Comparison of ENCODE assay signal across 19 cellular contexts in genomic region chr3:188119846-188120245, GRCh38. TPM values are rescaled to one million over a fixed set of nuclear protein-coding genes. Genes with fewer than 3 reads are reported as not detected.
DNase-seq lines count a peak whose midpoint lies in the region; ATAC-seq, FAIRE-seq and TF ChIP-seq lines count a peak whose summit lies in the region.
"Had no signal": no experiment of that assay in that cellular context is flagged by ENCODE, and none has a peak within 500 bp of the region (broad histone marks: within the 10 kb centered on the region; RNA-seq: fewer than 3 reads in every experiment).

No MANE protein-coding gene starts in this region.

- H3K36me3 ChIP-seq in GM23338 (ENCODE audit: insufficient read depth) = no peaks in the 10 kb centered on the region; the same call in 1 of the 2 replicates
- no peaks in the 10 kb centered on the region for H3K36me3 ChIP-seq in H1 (ENCODE audit: control insufficient read depth in 2 of 4, insufficient read depth in 4 of 4, low read length in 3 of 4)
- no peaks in the 10 kb centered on the region for H3K36me3 ChIP-seq in heart right ventricle
- no peaks in the 10 kb centered on the region for H3K36me3 ChIP-seq in brain microvascular endothelial cell (replicated peaks)
- H3K36me3 ChIP-seq: BLaER1 had no signal

- H3K4ac ChIP-seq in H1 (replicated peaks; ENCODE audit: insufficient read length, low read depth, low read length) = no peak overlapping the region

- H3K27ac ChIP-seq in GM23338 (ENCODE audit: low read depth) (no peak overlapping the region), H1 (ENCODE audit: low read depth, low read length) (no peak overlapping the region), heart right ventricle (no peak overlapping the region), brain microvascular endothelial cell (no peak overlapping the region)
- H3K27ac ChIP-seq: BLaER1 had no signal

- no peaks in the 10 kb centered on the region for H3K79me1 ChIP-seq in H1 (ENCODE audit: low read depth, low read length)

- H3K79me2 ChIP-seq in GM23338 (replicated peaks; ENCODE audit: insufficient read depth) = no peaks in the 10 kb centered on the region
- no peaks in the 10 kb centered on the region for H3K79me2 ChIP-seq in H1 (ENCODE audit: control insufficient read depth in 1 of 2, insufficient read depth in 2 of 2, low read length in 2 of 2)

- peaks cover 2% of the 10 kb centered on the region for H3K27me3 Mint-ChIP-seq in GM23338 (ENCODE audit: insufficient read depth, low read depth, poor library complexity)
- H3K27me3 Mint-ChIP-seq in WTC11 (ENCODE audit: low read depth) = no peaks in the 10 kb centered on the region; the same call in 1 of the 2 replicates
- peaks cover 18% of the 10 kb centered on the region for H3K27me3 Mint-ChIP-seq in stimulated activated memory B cell treated with anti-CD40 and anti-IgM and Interleukin-4, amounts not matched to agents 10 μg/mL and 1 μg/mL and 100 μg/mL, for 72 hours

- H3K4me1 ChIP-seq in GM23338 (ENCODE audit: insufficient read depth) (peaks cover 18% of the 10 kb centered on the region), H1 (replicated peaks in 1 of 4; ENCODE audit: control insufficient read depth in 3 of 4, insufficient read depth in 4 of 4, low read length in 3 of 4) (peaks cover 0 to 10% (median 5%) of the 10 kb centered on the region in 4 experiments; a peak in 3 of 7 replicates), heart right ventricle (peaks cover 0 to 21% (median 0%) of the 10 kb centered on the region in 9 donors)

- CTCF ChIA-PET in WTC11 (lab: Charles Lee) (no interaction called here), H1 (lab: Charles Lee; ENCODE audit: partially characterized antibody) (interaction anchor here (1.3 kb wide), 1 partner anchor 8 kb away, joined by 4 read pairs; no protein-coding TSS in a partner anchor)

- no peaks in the 10 kb centered on the region for H3K9me3 ChIP-seq in H1 (ENCODE audit: insufficient read depth in 2 of 2, low read depth in 1 of 2, low read length in 1 of 2)
- H3K9me3 ChIP-seq in heart right ventricle = peaks cover 0 to 9% (median 0%) of the 10 kb centered on the region in 11 donors
- H3K9me3 ChIP-seq: BLaER1 had no signal

- H3K23ac ChIP-seq in H1 (ENCODE audit: insufficient read length) = no peak overlapping the region

- H3K4me2 ChIP-seq in GM23338 = 0 out of 2 replicates have a peak overlapping the region, but pooled peaks have one; percentile 17
- H3K4me2 ChIP-seq in H1 (ENCODE audit: insufficient read depth in 1 of 2, low read depth in 2 of 2, low read length in 2 of 2) = no peak overlapping the region
- H3K4me2 ChIP-seq: BLaER1 had no signal

- no peak overlapping the region for H2BK20ac ChIP-seq in H1 (ENCODE audit: low read length)

- H2AFZ ChIP-seq in GM23338 = peak overlapping the region; percentile 44; the same call in 1 of the 2 replicates
- peak overlapping the region; percentile 36; the same call in 1 of the 2 replicates for H2AFZ ChIP-seq in H1 (ENCODE audit: low read length)

- no peak overlapping the region; the same call in 1 of the 2 replicates for H2AK5ac ChIP-seq in H1 (ENCODE audit: low read depth, low read length)

- no peak for TF ChIP-seq EP300 in H1 (IDR thresholded peaks at IDR 0.05; ENCODE audit: borderline replicate concordance in 1 of 2, low read depth in 2 of 2, low read length in 2 of 2)

- H3K27me3 ChIP-seq in GM23338 (ENCODE audit: insufficient read depth) (no peaks in the 10 kb centered on the region), H1 (replicated peaks in 1 of 4; ENCODE audit: control insufficient read depth in 3 of 4, extremely low read depth in 1 of 4, insufficient read depth in 3 of 4, low read length in 3 of 4) (no peaks in the 10 kb centered on the region), heart right ventricle (no peaks in the 10 kb centered on the region), brain microvascular endothelial cell (replicated peaks) (no peaks in the 10 kb centered on the region)
- H3K27me3 ChIP-seq: BLaER1 had no signal

- H2BK12ac ChIP-seq in H1 (ENCODE audit: low read depth, low read length) = peak overlapping the region; percentile 11; the same call in 1 of the 2 replicates

- TF ChIP-seq RAD21 in H1 (IDR thresholded peaks at IDR 0.05 in 1 of 2, conservative IDR thresholded peaks at IDR 0.05 in 1 of 2; ENCODE audit: low read depth in 2 of 2, low read length in 2 of 2) = no peak

- H3K36me3 Mint-ChIP-seq in GM23338 (ENCODE audit: low read depth) = no peaks in the 10 kb centered on the region
- no peaks in the 10 kb centered on the region for H3K36me3 Mint-ChIP-seq in WTC11
- no peaks in the 10 kb centered on the region for H3K36me3 Mint-ChIP-seq in stimulated activated memory B cell treated with anti-CD40 and anti-IgM and Interleukin-4, amounts not matched to agents 10 μg/mL and 1 μg/mL and 100 μg/mL, for 72 hours
- H3K36me3 Mint-ChIP-seq: CD4-positive, alpha-beta memory T cell; IgD-negative memory B cell had no signal

- ATAC-seq in GM23338 = no peak
- peak; percentile 45 for ATAC-seq in WTC11
- ATAC-seq in stimulated activated memory B cell treated with anti-CD40 and anti-IgM and Interleukin-4, amounts not matched to agents 10 μg/mL and 1 μg/mL and 100 μg/mL, for 72 hours = no peak
- ATAC-seq in heart right ventricle = no peak
- ATAC-seq: HepG2 had no signal

- no peak for TF ChIP-seq CTCF in GM23338 (conservative IDR thresholded peaks at IDR 0.05; ENCODE audit: low read depth in 2 of 2)
- TF ChIP-seq CTCF in WTC11 (IDR thresholded peaks at IDR 0.05) = no peak
- no peak for TF ChIP-seq CTCF in H1 (IDR thresholded peaks at IDR 0.05; ENCODE audit: control extremely low read depth in 1 of 3, insufficient read depth in 1 of 3, low read depth in 1 of 3, low read length in 3 of 3)
- TF ChIP-seq CTCF in heart right ventricle (IDR thresholded peaks at IDR 0.05) = no peak
- no peak for TF ChIP-seq CTCF in brain microvascular endothelial cell (IDR thresholded peaks at IDR 0.05; ENCODE audit: low read depth, low read length, missing control alignments)

- no peak overlapping the region for H3K4me3 ChIP-seq in GM23338
- H3K4me3 ChIP-seq in H1 (ENCODE audit: extremely low read depth in 1 of 4, insufficient read depth in 2 of 4, low read depth in 3 of 4, low read length in 4 of 4) = no peak overlapping the region
- no peak overlapping the region for H3K4me3 ChIP-seq in heart right ventricle
- no peak overlapping the region for H3K4me3 ChIP-seq in brain microvascular endothelial cell (ENCODE audit: low read depth, low read length)
- H3K4me3 ChIP-seq: BLaER1 had no signal

- intact Hi-C loops in heart right ventricle (cut with DNase I) = no loop called here

- FAIRE-seq in H1 (lab: Jason Lieb, UNC) = no peak
- FAIRE-seq: HepG2, HTR-8/SVneo had no signal

- H3K56ac ChIP-seq in H1 (replicated peaks; ENCODE audit: insufficient read length, low read depth, low read length) = no peak overlapping the region

- no peak overlapping the region for H2BK120ac ChIP-seq in H1 (replicated peaks; ENCODE audit: low read depth, low read length)

- no peaks in the 10 kb centered on the region for H3F3A ChIP-seq in GM23338 (replicated peaks; ENCODE audit: low read depth)

- no peak overlapping the region for H3K4me3 Mint-ChIP-seq in GM23338
- H3K4me3 Mint-ChIP-seq in WTC11 = no peak overlapping the region
- H3K4me3 Mint-ChIP-seq in stimulated activated memory B cell treated with anti-CD40 and anti-IgM and Interleukin-4, amounts not matched to agents 10 μg/mL and 1 μg/mL and 100 μg/mL, for 72 hours = no peak overlapping the region
- H3K4me3 Mint-ChIP-seq: CD14-positive monocyte; CD4-positive, alpha-beta memory T cell; H9; IgD-negative memory B cell had no signal

- H3K27ac Mint-ChIP-seq in GM23338 (peak overlapping the region; percentile 50; the same call in 1 of the 2 replicates), WTC11 (peak overlapping the region; percentile 80)
- H3K27ac Mint-ChIP-seq in stimulated activated memory B cell treated with anti-CD40 and anti-IgM and Interleukin-4, amounts not matched to agents 10 μg/mL and 1 μg/mL and 100 μg/mL, for 72 hours = peak overlapping the region; percentile 52
- H3K27ac Mint-ChIP-seq: CD4-positive, alpha-beta memory T cell had no signal

- no peaks in the 10 kb centered on the region for H4K20me1 ChIP-seq in GM23338 (replicated peaks; ENCODE audit: insufficient read depth)
- H4K20me1 ChIP-seq in H1 (replicated peaks in 1 of 2; ENCODE audit: control insufficient read depth in 1 of 2, insufficient read depth in 2 of 2, low read length in 2 of 2) = no peaks in the 10 kb centered on the region
- H4K20me1 ChIP-seq: BLaER1 had no signal

- POLR2A ChIA-PET in WTC11 (lab: Charles Lee) = interaction anchor here (0.6 kb wide), 1 partner anchor 345 kb away, joined by 5 read pairs; no protein-coding TSS in a partner anchor
- POLR2A ChIA-PET in H1 (lab: Charles Lee; ENCODE audit: partially characterized antibody) = no interaction called here

- H4K8ac ChIP-seq in H1 (ENCODE audit: extremely low read depth, insufficient read depth, low read length) = no peak overlapping the region

- H2BK5ac ChIP-seq in H1 (ENCODE audit: low read depth, low read length) = no peak overlapping the region

- no peaks in the 10 kb centered on the region for H3K23me2 ChIP-seq in H1 (ENCODE audit: low read depth, low read length)

- H3K18ac ChIP-seq in H1 (ENCODE audit: extremely low read depth, low read length) = no peak overlapping the region; the same call in 1 of the 2 replicates

- TF ChIP-seq POLR2A in H1 (IDR thresholded peaks at IDR 0.05; ENCODE audit: control extremely low read depth in 1 of 2, low read depth in 2 of 2, low read length in 2 of 2) = no peak

- H3K14ac ChIP-seq in H1 (ENCODE audit: insufficient read length) = no peak overlapping the region

- DNase-seq in GM23338 (ENCODE audit: low spot score) (no peak), WTC11 (ENCODE audit: low spot score) (no peak), H1 (ENCODE audit: low read depth in 1 of 2, low spot score in 2 of 2) (no peak), heart right ventricle (no peak), brain microvascular endothelial cell (no peak), kidney glomerular epithelial cell (lab: John Stamatoyannopoulos, UW) (no peak)
- DNase-seq: 8988T; CD4-positive, alpha-beta memory T cell; DMS153; DMS79; GF-D8; GOT3 had no signal

- H4K5ac ChIP-seq in H1 (ENCODE audit: insufficient read length, low read depth, low read length) = no peak overlapping the region

- WGBS in H1 (ENCODE audit: extremely low coverage in 1 of 2, insufficient coverage in 1 of 2, insufficient read length in 1 of 2, insufficient replicate concordance in 2 of 2, low coverage in 1 of 2, low lambda C conversion rate in 2 of 2, missing lambda C conversion rate in 1 of 2), 2 experiments = 91% methylated on average over 3 of the region's 3 CpGs; no CpG with 5 or more reads in 1 of the 2 experiments
- WGBS in heart right ventricle, 2 donors = 79 to 85% methylated on average over 3 of the region's 3 CpGs

- H4K91ac ChIP-seq in H1 (replicated peaks; ENCODE audit: insufficient read length, low read length) = no peak overlapping the region

- in situ Hi-C loops in brain microvascular endothelial cell (cut with HindIII; ENCODE audit: low pct_ligation_motif_present, low sequenced_read_pairs) = no loop called here

- peaks cover 4% of the 10 kb centered on the region; the same call in 1 of the 3 replicates for H3K9me3 Mint-ChIP-seq in GM23338
- H3K9me3 Mint-ChIP-seq in WTC11 = no peaks in the 10 kb centered on the region
- no peaks in the 10 kb centered on the region for H3K9me3 Mint-ChIP-seq in stimulated activated memory B cell treated with anti-CD40 and anti-IgM and Interleukin-4, amounts not matched to agents 10 μg/mL and 1 μg/mL and 100 μg/mL, for 72 hours
- H3K9me3 Mint-ChIP-seq: IgD-negative memory B cell had no signal

- H3K9ac ChIP-seq in H1 (replicated peaks in 1 of 4; ENCODE audit: extremely low read depth in 1 of 4, low read depth in 3 of 4, low read length in 3 of 4) = no peak overlapping the region
- H3K9ac ChIP-seq: BLaER1 had no signal

- H3K9me2 ChIP-seq in GM23338 (ENCODE audit: insufficient read depth) = 0 out of 2 replicates have a peak, but pooled peaks cover 4% of the 10 kb centered on the region

- peaks cover 23% of the 10 kb centered on the region for H3K4me1 Mint-ChIP-seq in GM23338
- H3K4me1 Mint-ChIP-seq in WTC11 = peaks cover 31% of the 10 kb centered on the region
- H3K4me1 Mint-ChIP-seq in stimulated activated memory B cell treated with anti-CD40 and anti-IgM and Interleukin-4, amounts not matched to agents 10 μg/mL and 1 μg/mL and 100 μg/mL, for 72 hours = peaks cover 24% of the 10 kb centered on the region

- H2BK15ac ChIP-seq in H1 (ENCODE audit: low read length) = no peak overlapping the region

RNA-seq across cellular contexts. Expression of gene LPP, which starts 34.1 kb away (rescaled TPM):
- total RNA-seq in GM23338 (2014; rRNA removed; shearing (Covaris generic)) = 35.2 and 36.2 TPM in 2 replicates
- 18.1 and 23.0 TPM in 2 replicates for polyA plus RNA-seq in GM23338 (2016; fragmentation: Nextera tagmentation; extraction: Ambion mirVana)
- total RNA-seq in WTC11 (2021) = 49.2 to 55.6 TPM (median 49.6 TPM) in 3 replicates
- 53.3 and 60.2 TPM in 2 replicates for total RNA-seq in H1 (2021; fragmentation: NEBNext Ultra II Directional; extraction: Animal tissue kit (Norgen Biotek cat#: 25700))
- 10.0 and 12.1 TPM in 2 replicates for polyA plus RNA-seq in H1 (2011; rRNA removed)
- polyA plus RNA-seq in H1 (2011; cell fraction: cytosol; rRNA removed) = 6.2 TPM
- polyA plus RNA-seq in H1 (2011; cell fraction: nucleus; rRNA removed) = 78.5 TPM
- 6.5 to 12.8 TPM (median 11.1 TPM) in 4 replicates for polyA plus RNA-seq in H1 (2012, experiment 1 of 2)
- 1.8 TPM for polyA plus RNA-seq in H1 (2012, experiment 2 of 2)
- 17.2 TPM for polyA plus RNA-seq in H1 (2013, experiment 1 of 2)
- 12.6 TPM for polyA plus RNA-seq in H1 (2013, experiment 2 of 2)
- polyA minus RNA-seq in H1 (2011; rRNA and poly(A)+ RNA removed) = 222 and 238 TPM in 2 replicates
- 46.1 TPM for polyA minus RNA-seq in H1 (2011; cell fraction: cytosol; rRNA and poly(A)+ RNA removed)
- polyA minus RNA-seq in H1 (2011; cell fraction: nucleus; rRNA and poly(A)+ RNA removed) = 162 TPM
- total RNA-seq in heart right ventricle = 100 to 1,000 TPM; 116 to 188 (median 148) TPM
- polyA plus RNA-seq in heart right ventricle = 10 to 100 TPM in 1 of 2 donors, 1 to 10 TPM in 1; 8.5 to 12.9 TPM
